ENCODE assay signal across 8 cellular contexts in genomic region chr6:26285143-26286134, GRCh38.
A peak's percentile ranks its signal among the peaks of the same experiment; 100 is the strongest.
DNase-seq lines count a peak whose midpoint lies in the region; ATAC-seq and TF ChIP-seq lines count a peak whose summit lies in the region.

No MANE protein-coding gene starts in this region.

- H3K9me3 ChIP-seq in OCI-LY7 (ENCODE audit: low read length): peaks cover 15% of the 10 kb centered on the region
- peaks cover 8% of the 10 kb centered on the region for H3K9me3 ChIP-seq in mononuclear cell (ENCODE audit: low read depth, low read length)

- H3K9me2 ChIP-seq in OCI-LY7 (ENCODE audit: insufficient read depth, low read length): no peaks in the 10 kb centered on the region

- peak; percentile 74 for ATAC-seq in GM21528 (IDR thresholded peaks at IDR 0.05; ENCODE audit: low FRiP score, unreplicated experiment)

- intact Hi-C loops in OCI-LY7 (cut with micrococcal nuclease; ENCODE audit: unreplicated experiment): loop anchor here (1.0 to 2.0 kb wide), 7 partner anchors 12 to 847 kb away; a partner anchor contains a TSS

- POLR2A ChIA-PET in OCI-LY7 (lab: Charles Lee): interaction anchor here (0.5 to 6.5 kb wide), 37 partner anchors 11 to 1589 kb away, joined by 3 to 269 read pairs (median 5); partner anchors contain the start of gene HMGN4

- DNase-seq in DMS 273 (lab: John Stamatoyannopoulos, UW; ENCODE audit: unreplicated experiment): peak; percentile 99
- DNase-seq in HuH-7.5 (ENCODE audit: low spot score): peak; percentile 42
- DNase-seq in OCI-LY7 (ENCODE audit: low spot score): peak; percentile 99
- peak; percentile 94 for DNase-seq in activated T-cell treated with anti-CD3 and anti-CD28 coated beads for 4 hours
- peak; percentile 100 for DNase-seq in epithelial cell of esophagus (ENCODE audit: low read depth)
- peak; percentile 88 to 91 for DNase-seq in stimulated activated CD8-positive, alpha-beta memory T cell treated with anti-CD3 and anti-CD28 coated beads, Interleukin-2, amount 100 ng/mL, for 48 hours (ENCODE audit: low read depth in 2 of 2)

- TSS peak; percentile 100 for BruUV-seq in OCI-LY7 (replicated peaks; lab: Mats Ljungman, UMichigan)

- H3K4me1 ChIP-seq in OCI-LY7 (ENCODE audit: insufficient read depth, low read length, poor library complexity, severe bottlenecking) (peaks cover 32% of the 10 kb centered on the region), mononuclear cell (ENCODE audit: insufficient read depth, low read length) (peaks cover 16% of the 10 kb centered on the region)

- peak overlapping the region; percentile 96 for H3K27ac ChIP-seq in OCI-LY7 (ENCODE audit: low read depth, low read length, poor library complexity, severe bottlenecking)

- no peaks in the 10 kb centered on the region for H4K20me1 ChIP-seq in OCI-LY7 (ENCODE audit: insufficient read depth, low read length)

- H3K4me3 ChIP-seq in OCI-LY7 (ENCODE audit: low read depth, low read length, poor library complexity, severe bottlenecking) (peak overlapping the region; percentile 80), epithelial cell of esophagus (ENCODE audit: low read length) (peak overlapping the region; percentile 72), mononuclear cell (ENCODE audit: low read length) (peak overlapping the region; percentile 78)

- no peak overlapping the region; the same call in 1 of the 2 replicates for H2AFZ ChIP-seq in OCI-LY7 (ENCODE audit: low read length)

- TF ChIP-seq CTCF in OCI-LY7 (conservative IDR thresholded peaks at IDR 0.05; ENCODE audit: low read length) (0 out of 2 replicates have a peak, but pooled peaks have one; percentile 0), epithelial cell of esophagus (IDR thresholded peaks at IDR 0.05; ENCODE audit: insufficient read depth, low read depth, low read length, missing control alignments) (no peak)

- H3K4me2 ChIP-seq in OCI-LY7 (ENCODE audit: low read length): peak overlapping the region; percentile 87

- H3K79me2 ChIP-seq in OCI-LY7 (ENCODE audit: insufficient read depth, low read depth, low read length): peaks cover 4% of the 10 kb centered on the region; the same call in 1 of the 2 replicates

- H3K27me3 ChIP-seq in mononuclear cell (ENCODE audit: insufficient read depth, low read length): no peaks in the 10 kb centered on the region

- CTCF ChIA-PET in OCI-LY7 (lab: Charles Lee; ENCODE audit: unreplicated experiment): no interaction called here

- H3K36me3 ChIP-seq in OCI-LY7 (ENCODE audit: insufficient read depth, low read length): peaks cover 19% of the 10 kb centered on the region

Comparison
In these comparisons a context has a peak if more than half of its experiments do, and no peak if none do; other contexts are left out.
1. Peak in every context shown above with its lines: DNase-seq, ATAC-seq, H3K4me3 ChIP-seq and H3K27ac ChIP-seq.
2. DNase-seq: peak in every context shown above with its lines; median percentile 100 in epithelial cell of esophagus; 99 in DMS 273; 99 in OCI-LY7; 94 in activated T-cell treated with anti-CD3 and anti-CD28 coated beads for 4 hours; 90 in stimulated activated CD8-positive, alpha-beta memory T cell treated with anti-CD3 and anti-CD28 coated beads, Interleukin-2, amount 100 ng/mL, for 48 hours; 42 in HuH-7.5.